33 cellular contexts compared by ENCODE assay signal in genomic region chr14:50348933-50349332, GRCh38.
"Had no signal": no experiment of that assay in that cellular context is flagged by ENCODE, and none has a peak within 500 bp of the region (broad histone marks: within the 10 kb centered on the region; RNA-seq: fewer than 3 reads in every experiment).

No MANE protein-coding gene starts in this region.

- H3K9me2 ChIP-seq: SK-N-SH had no signal

- H3K4me3 ChIP-seq: ascending aorta, body of pancreas, breast epithelium, MG63, SJSA1 had no signal

- H3K27ac ChIP-seq: ascending aorta, body of pancreas, breast epithelium, WERI-Rb-1 had no signal

- ATAC-seq: activated CD8-positive, alpha-beta T cell treated with anti-CD3 and anti-CD28 coated beads for 36 hours; activated T-cell treated with anti-CD3 and anti-CD28 coated beads, Interleukin-2, amount 50 U/mL, for 72 hours; activated T-helper 17 cell treated with anti-CD3 and anti-CD28 coated beads, Interleukin-2, amount 50 U/mL, for 72 hours; body of pancreas; Panc1 had no signal

- H3K27me3 ChIP-seq: ascending aorta, body of pancreas, breast epithelium, MG63, SJSA1 had no signal

- H3K36me3 ChIP-seq: ascending aorta, breast epithelium, MG63, SJSA1, WERI-Rb-1 had no signal

- DNase-seq: activated CD4-positive, alpha-beta T cell treated with anti-CD3 and anti-CD28 coated beads for 1 hour; activated CD4-positive, alpha-beta T cell treated with anti-CD3 and anti-CD28 coated beads, Interleukin-2, amount 10 ng/mL, durations not matched to agents 24 days and 14 days; activated CD4-positive, alpha-beta T cell treated with anti-CD3 and anti-CD28 coated beads, Interleukin-2, amount 50 U/mL, for 4 hours; activated CD4-positive, CD25-positive, alpha-beta regulatory T cell; activated CD8-positive, alpha-beta T cell treated with anti-CD3 and anti-CD28 coated beads for 36 hours; activated effector memory CD4-positive, alpha-beta T cell treated with anti-CD3 and anti-CD28 coated beads, Interleukin-2, amount 50 U/mL, for 16 hours; activated naive CD4-positive, alpha-beta T cell; activated naive CD4-positive, alpha-beta T cell treated with anti-CD3 and anti-CD28 coated beads, Interleukin-2, amount 50 U/mL, for 16 hours; activated naive CD8-positive, alpha-beta T cell treated with anti-CD3 and anti-CD28 coated beads for 36 hours; activated T-cell treated with anti-CD3 and anti-CD28 coated beads, Interleukin-2, amount 50 U/mL, for 1 hour; activated T-cell treated with anti-CD3 and anti-CD28 coated beads, Interleukin-2, amount 50 U/mL, for 72 hours; amniotic stem cell; body of pancreas; Kasumi-1; KG1; MG63; NCI-H1048; NCI-H1436 treated with DMSO at 0.1 percent for 48 hours; NCI-H1694 treated with DMSO at 0.1 percent for 48 hours; NCI-H2029; NCI-H345; NCI-H524 treated with DMSO at 0.1 percent for 48 hours; RPMI8226; SHP77 treated with DMSO at 0.1 percent for 48 hours; SK-N-SH; T-helper 1 cell; T1000; WERI-Rb-1 had no signal

- H3K9me3 ChIP-seq: ascending aorta, body of pancreas, breast epithelium, MG63, SJSA1, SK-N-SH had no signal

- H3K4me2 ChIP-seq: SK-N-SH had no signal

- H3K9ac ChIP-seq: SK-N-SH had no signal

- H3K4me1 ChIP-seq: ascending aorta, breast epithelium had no signal
